28 cellular contexts compared by ENCODE assay signal in genomic region chr3:113556556-113557335, GRCh38. TPM values are rescaled to one million over a fixed set of nuclear protein-coding genes. Genes with fewer than 3 reads are reported as not detected.
DNase-seq lines count a peak whose midpoint lies in the region; ATAC-seq, FAIRE-seq and TF ChIP-seq lines count a peak whose summit lies in the region.
"Had no signal": no experiment of that assay in that cellular context is flagged by ENCODE, and none has a peak within 500 bp of the region (broad histone marks: within the 10 kb centered on the region; RNA-seq: fewer than 3 reads in every experiment).

No MANE protein-coding gene starts in this region.

- no peak overlapping the region for H3K4me3 Mint-ChIP-seq in astrocyte (ENCODE audit: unreplicated experiment)
- H3K4me3 Mint-ChIP-seq: activated CD4-positive, alpha-beta memory T cell treated with anti-CD3 and anti-CD28 coated beads, Interleukin-2, amount 10 ng/mL, durations not matched to agents 7 days and 5 days; CD8-positive, alpha-beta T cell; type B pancreatic cell had no signal

- ATAC-seq in A549 (no peak; a peak in 1 of 6 replicates), left colon (peak; percentile 89), HG02571 (IDR thresholded peaks at IDR 0.05; ENCODE audit: unreplicated experiment) (no peak), HG03175 (IDR thresholded peaks at IDR 0.05; ENCODE audit: unreplicated experiment) (no peak)
- ATAC-seq: activated naive CD4-positive, alpha-beta T cell treated with anti-CD3 and anti-CD28 coated beads, Interleukin-2, amount 50 U/mL, for 72 hours; CD8-positive, alpha-beta T cell had no signal

- no peak for FAIRE-seq in A549 (lab: Jason Lieb, UNC)
- no peak for FAIRE-seq in astrocyte (lab: Jason Lieb, UNC)
- FAIRE-seq: A204.1, endometrium had no signal

- no peak overlapping the region for H2AFZ ChIP-seq in astrocyte (ENCODE audit: low read depth, low read length)
- H2AFZ ChIP-seq: parathyroid adenoma had no signal

- H3K4me3 ChIP-seq in A549 (no peak overlapping the region), HUES48 (ENCODE audit: low read depth, low read length) (no peak overlapping the region), astrocyte (ENCODE audit: insufficient read depth, low read depth, low read length) (no peak overlapping the region)
- H3K4me3 ChIP-seq: SJCRH30 had no signal

- no peaks in the 10 kb centered on the region for H3K79me2 ChIP-seq in astrocyte (ENCODE audit: insufficient read depth, low read length)
- H3K79me2 ChIP-seq: parathyroid adenoma had no signal

- TF ChIP-seq POLR2A in A549 (IDR thresholded peaks at IDR 0.05; ENCODE audit: low read length) = no peak

- intact Hi-C loops in left colon (cut with DNase I, micrococcal nuclease) = no loop called here

- TF ChIP-seq CTCF in A549 (IDR thresholded peaks at IDR 0.05) = no peak
- no peak for TF ChIP-seq CTCF in astrocyte (IDR thresholded peaks at IDR 0.05; ENCODE audit: insufficient read depth, low read depth, low read length)

- H3K9me3 ChIP-seq in A549 (no peaks in the 10 kb centered on the region), HUES48 (ENCODE audit: control insufficient read depth, insufficient read depth, low read length) (no peaks in the 10 kb centered on the region), astrocyte (ENCODE audit: insufficient read depth, low read depth, low read length) (no peaks in the 10 kb centered on the region)
- H3K9me3 ChIP-seq: SJCRH30 had no signal

- no peaks in the 10 kb centered on the region for H3K36me3 Mint-ChIP-seq in astrocyte (ENCODE audit: low read depth, unreplicated experiment)
- H3K36me3 Mint-ChIP-seq: activated naive CD4-positive, alpha-beta T cell treated with anti-CD3 and anti-CD28 coated beads, Interleukin-2, amount 50 U/mL, for 72 hours; type B pancreatic cell had no signal

- CTCF ChIA-PET in A549 (lab: Yijun Ruan, JAX) = interaction anchor here (0.7 to 3.5 kb wide), 11 partner anchors 16 to 741 kb away, joined by 3 to 10 read pairs (median 6); partner anchors contain the start of gene SPICE1

- no peaks in the 10 kb centered on the region for H4K20me1 ChIP-seq in astrocyte (ENCODE audit: insufficient read depth, low read length)

- POLR2A ChIA-PET in A549 (lab: Yijun Ruan, JAX) = interaction anchor here (3.2 kb wide), 1 partner anchor 41 kb away, joined by 16 read pairs; the partner anchor contains the start of gene SPICE1

- H3K4me1 ChIP-seq in A549 (peaks cover 38% of the 10 kb centered on the region), HUES48 (ENCODE audit: control insufficient read depth, insufficient read depth, low read length) (no peaks in the 10 kb centered on the region), astrocyte (ENCODE audit: insufficient read depth, low read length) (peaks cover 4% of the 10 kb centered on the region)
- H3K4me1 ChIP-seq: parathyroid adenoma had no signal

- H3K9ac ChIP-seq in HUES48 (ENCODE audit: low read depth, low read length) (no peak overlapping the region), astrocyte (ENCODE audit: low read length) (no peak overlapping the region)
- H3K9ac ChIP-seq: parathyroid adenoma had no signal

- no peak for TF ChIP-seq EP300 in A549 (IDR thresholded peaks at IDR 0.05)

- no peak for DNase-seq in A549 (ENCODE audit: low read depth in 1 of 2, low spot score in 1 of 2)
- DNase-seq in astrocyte (ENCODE audit: low read depth) = no peak
- peak; percentile 49 to 59 for DNase-seq in left colon
- no peak for DNase-seq in activated CD4-positive, alpha-beta T cell treated with anti-CD3 and anti-CD28 coated beads, Interleukin-2, amount 50 U/mL, for 1 hour
- no peak for DNase-seq in stimulated activated naive CD4-positive, alpha-beta T cell treated with Interleukin-2 at 50 U/mL for 16 hours (lab: John Stamatoyannopoulos, UW)
- DNase-seq: activated CD4-positive, alpha-beta memory T cell treated with anti-CD3 and anti-CD28 coated beads, Interleukin-2, amount 10 ng/mL, durations not matched to agents 7 days and 5 days; activated CD4-positive, CD25-positive, alpha-beta regulatory T cell treated with anti-CD3 and anti-CD28 coated beads, Interleukin-2, amount 50 U/mL, for 72 hours; aorta; CD8-positive, alpha-beta T cell; DMS153; NCI-H1092; NCI-H187; NCI-H524 treated with DMSO at 0.1 percent for 48 hours; SJCRH30; stimulated activated CD4-positive, alpha-beta T cell treated with anti-CD3 and anti-CD28 coated beads, Interleukin-2, amount 100 ng/mL, for 24 hours; T-helper 1 cell had no signal

- H3K4me1 Mint-ChIP-seq in astrocyte (ENCODE audit: low read depth, unreplicated experiment) = peaks cover 8% of the 10 kb centered on the region

- H3K27ac Mint-ChIP-seq in astrocyte (ENCODE audit: unreplicated experiment) = peak overlapping the region; percentile 23
- H3K27ac Mint-ChIP-seq: activated CD4-positive, alpha-beta memory T cell treated with anti-CD3 and anti-CD28 coated beads, Interleukin-2, amount 10 ng/mL, durations not matched to agents 7 days and 5 days; type B pancreatic cell had no signal

- no peaks in the 10 kb centered on the region for H3K36me3 ChIP-seq in HUES48 (ENCODE audit: control insufficient read depth, insufficient read depth, low read length)
- H3K36me3 ChIP-seq in astrocyte (ENCODE audit: insufficient read depth, low read length) = no peaks in the 10 kb centered on the region
- H3K36me3 ChIP-seq: SJCRH30 had no signal

- 89% methylated on average over 10 of the region's 10 CpGs for WGBS in A549 (ENCODE audit: missing lambda C conversion rate)

- H3K27me3 Mint-ChIP-seq in astrocyte (ENCODE audit: low read depth, unreplicated experiment) = no peaks in the 10 kb centered on the region
- H3K27me3 Mint-ChIP-seq: activated CD4-positive, alpha-beta memory T cell treated with anti-CD3 and anti-CD28 coated beads, Interleukin-2, amount 10 ng/mL, durations not matched to agents 7 days and 5 days; type B pancreatic cell had no signal

- no peak for TF ChIP-seq RAD21 in A549 (conservative IDR thresholded peaks at IDR 0.05 in 1 of 2, IDR thresholded peaks at IDR 0.05 in 1 of 2)

- H3K27ac ChIP-seq in A549 (peak overlapping the region; percentile 43 to 70; a peak in 5 of 6 replicates), HUES48 (ENCODE audit: low read depth, low read length) (peak overlapping the region; percentile 49), astrocyte (ENCODE audit: low read depth, low read length) (no peak overlapping the region)
- H3K27ac ChIP-seq: parathyroid adenoma, SJCRH30 had no signal

- H3K9me3 Mint-ChIP-seq in astrocyte (ENCODE audit: unreplicated experiment) = no peaks in the 10 kb centered on the region
- H3K9me3 Mint-ChIP-seq: activated CD4-positive, alpha-beta memory T cell treated with anti-CD3 and anti-CD28 coated beads, Interleukin-2, amount 10 ng/mL, durations not matched to agents 7 days and 5 days; activated naive CD4-positive, alpha-beta T cell treated with anti-CD3 and anti-CD28 coated beads, Interleukin-2, amount 50 U/mL, for 72 hours; CD8-positive, alpha-beta T cell; type B pancreatic cell had no signal

- peak overlapping the region; percentile 52 for H3K4me2 ChIP-seq in A549
- no peak overlapping the region for H3K4me2 ChIP-seq in astrocyte (ENCODE audit: low read length)

- H3K27me3 ChIP-seq in HUES48 (ENCODE audit: control insufficient read depth, insufficient read depth, low read length) = no peaks in the 10 kb centered on the region
- H3K27me3 ChIP-seq in astrocyte (ENCODE audit: insufficient read depth, low read length) = no peaks in the 10 kb centered on the region
- H3K27me3 ChIP-seq: SJCRH30 had no signal

TF ChIP-seq in A549, 52 proteins besides CTCF, POLR2A, EP300 and RAD21:
- TF ChIP-seq RFX5 (IDR thresholded peaks at IDR 0.05) = 0 out of 2 replicates have a peak, but pooled peaks have one; percentile 33
- TF ChIP-seq, protein P1, sequence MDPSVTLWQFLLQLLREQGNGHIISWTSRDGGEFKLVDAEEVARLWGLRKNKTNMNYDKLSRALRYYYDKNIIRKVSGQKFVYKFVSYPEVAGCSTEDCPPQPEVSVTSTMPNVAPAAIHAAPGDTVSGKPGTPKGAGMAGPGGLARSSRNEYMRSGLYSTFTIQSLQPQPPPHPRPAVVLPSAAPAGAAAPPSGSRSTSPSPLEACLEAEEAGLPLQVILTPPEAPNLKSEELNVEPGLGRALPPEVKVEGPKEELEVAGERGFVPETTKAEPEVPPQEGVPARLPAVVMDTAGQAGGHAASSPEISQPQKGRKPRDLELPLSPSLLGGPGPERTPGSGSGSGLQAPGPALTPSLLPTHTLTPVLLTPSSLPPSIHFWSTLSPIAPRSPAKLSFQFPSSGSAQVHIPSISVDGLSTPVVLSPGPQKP (IDR thresholded peaks at IDR 0.05; ENCODE audit: low read depth, low read length) = no peak

RNA-seq across cellular contexts. Expression of gene SIDT1, which starts 24.4 kb away (rescaled TPM):
- polyA plus RNA-seq in A549 (2011; rRNA removed) = 7.5 and 8.4 TPM in 2 replicates
- 3.5 and 3.8 TPM in 2 replicates for polyA plus RNA-seq in A549 (2012; cell fraction: cytosol; rRNA removed)
- 9.6 and 13.9 TPM in 2 replicates for polyA plus RNA-seq in A549 (2012; cell fraction: nucleus; rRNA removed)
- 0.25 to 0.43 TPM (median 0.25 TPM) in 3 replicates for polyA plus RNA-seq in A549 (2017; fragmentation: RNase III; extraction: RNeasy Plus Mini Kit Qiagen cat#74134 plus additional on column Dnase treatment)
- 17.8 and 18.3 TPM in 2 replicates for polyA minus RNA-seq in A549 (2011; rRNA and poly(A)+ RNA removed)
- not detected in 2 replicates for total RNA-seq in astrocyte
- 10 to 100 TPM; 50.8 to 65.7 TPM for total RNA-seq in left colon
- total RNA-seq: dermis blood vessel endothelial cell, fibroblast of lung, G401, H4 had no signal

RNA-seq across cellular contexts. Expression of gene SPICE1, which starts 41.8 kb away (rescaled TPM):
- polyA plus RNA-seq in A549 (2011; rRNA removed) (13.2 and 16.1 TPM in 2 replicates), A549 (2017; fragmentation: RNase III; extraction: RNeasy Plus Mini Kit Qiagen cat#74134 plus additional on column Dnase treatment) (5.2 to 6.0 TPM (median 6.0 TPM) in 3 replicates)
- polyA plus RNA-seq in A549 (2012; cell fraction: cytosol; rRNA removed) = 3.0 and 3.8 TPM in 2 replicates
- 2.8 and 3.6 TPM in 2 replicates for polyA plus RNA-seq in A549 (2012; cell fraction: nucleus; rRNA removed)
- 11.6 and 12.0 TPM in 2 replicates for polyA minus RNA-seq in A549 (2011; rRNA and poly(A)+ RNA removed)
- total RNA-seq in astrocyte (18.4 and 19.0 TPM in 2 replicates), left colon (10 to 100 TPM; 16.8 to 18.6 TPM)

Comparison
In these comparisons a context has a peak if more than half of its experiments do, and no peak if none do; other contexts are left out.
1. DNase-seq: peak in left colon (2 of 2); none in A549 (0 of 2), astrocyte (single experiment), activated CD4-positive, alpha-beta T cell treated with anti-CD3 and anti-CD28 coated beads, Interleukin-2, amount 50 U/mL, for 1 hour (single experiment) and stimulated activated naive CD4-positive, alpha-beta T cell treated with Interleukin-2 at 50 U/mL for 16 hours (single experiment).
2. RNA of gene SIDT1, which starts 24.4 kb away (total RNA-seq): 50.8 to 65.7 TPM in left colon; not detected in astrocyte; every median in the first group is over 10 times any median in the second.